In the genomic region with DNA sequence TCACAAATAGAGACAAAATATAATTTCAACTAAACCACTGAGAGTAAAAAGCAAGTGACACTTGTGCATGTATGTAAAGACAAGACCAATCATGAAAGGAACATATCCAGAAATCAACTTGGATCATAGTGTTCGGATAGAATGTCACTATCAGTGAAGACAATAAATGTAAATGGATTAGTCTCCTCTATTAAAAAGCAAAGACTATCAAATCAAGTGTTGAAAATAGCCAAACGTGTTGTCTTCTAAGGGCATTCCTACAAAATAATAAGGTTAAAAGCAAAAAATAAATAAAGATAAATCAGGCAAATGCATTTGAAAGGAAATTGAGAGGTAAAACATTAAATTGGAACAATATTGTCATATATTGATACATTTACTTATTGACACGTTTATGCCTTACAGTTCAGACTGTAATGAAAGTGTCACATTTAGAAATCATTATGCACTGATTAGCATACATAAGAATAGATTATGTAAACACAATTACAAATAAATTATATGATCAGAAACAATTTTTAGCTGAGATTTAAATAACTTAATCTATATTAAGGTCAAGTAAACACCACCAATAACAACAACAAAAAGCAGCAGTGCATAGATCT, we compare ENCODE assay signal across 35 cellular contexts.
"Had no signal": no experiment of that assay in that cellular context is flagged by ENCODE, and none has a peak within 500 bp of the region (broad histone marks: within the 10 kb centered on the region; RNA-seq: fewer than 3 reads in every experiment).

No MANE protein-coding gene starts in this region.

- H3K36me3 ChIP-seq: MG63 had no signal

- DNase-seq: Karpas-422, Kasumi-1, MG63, MM.1S, MV-4-11, NCI-H1048, NCI-H1092, NCI-H1092 treated with DMSO at 0.1 percent for 48 hours, NCI-H1105, NCI-H1105 treated with DMSO at 0.1 percent for 48 hours, NCI-H1417, NCI-H1417 treated with DMSO at 0.1 percent for 48 hours, NCI-H1436, NCI-H1436 treated with DMSO at 0.1 percent for 48 hours, NCI-H146, NCI-H1694, NCI-H1694 treated with DMSO at 0.1 percent for 48 hours, NCI-H187, NCI-H187 treated with DMSO at 0.1 percent for 48 hours, NCI-H1930, NCI-H2029, NCI-H2029 treated with DMSO at 0.1 percent for 48 hours, NCI-H2081, NCI-H2081 treated with DMSO at 0.1 percent for 48 hours, NCI-H2107, NCI-H2171, NCI-H2171 treated with DMSO at 0.1 percent for 48 hours, NCI-H2227 treated with DMSO at 0.1 percent for 48 hours, NCI-H226, NCI-H345, NCI-H446, NCI-H446 treated with DMSO at 0.1 percent for 48 hours, NCI-H510A, NCI-H510A treated with DMSO at 0.1 percent for 48 hours, NCI-H524 had no signal

- H3K27me3 ChIP-seq: MG63 had no signal

- H3K4me3 ChIP-seq: MG63 had no signal
